1 cellular context compared by ENCODE assay signal in genomic region chr16:976389-976931, GRCh38.
TF ChIP-seq lines count a peak whose summit lies in the region.

No MANE protein-coding gene starts in this region.

TF ChIP-seq in K562, 482 proteins besides CTCF, POLR2A, EP300 and RAD21:
- TF ChIP-seq ZNF175 (CRISPR knock-in tag; IDR thresholded peaks at IDR 0.05; ENCODE audit: low read depth) (no peak), ZNF512 (tag; IDR thresholded peaks at IDR 0.05) (no peak), TFAP4 (CRISPR knock-in tag; IDR thresholded peaks at IDR 0.05; ENCODE audit: borderline replicate concordance) (peak; percentile 13; the same call in 1 of the 2 replicates), MAFK (IDR thresholded peaks at IDR 0.05; ENCODE audit: low read length) (no peak), ELF1 (tag; IDR thresholded peaks at IDR 0.05) (no peak)
